11 cellular contexts compared by ENCODE assay signal in the genomic region with DNA sequence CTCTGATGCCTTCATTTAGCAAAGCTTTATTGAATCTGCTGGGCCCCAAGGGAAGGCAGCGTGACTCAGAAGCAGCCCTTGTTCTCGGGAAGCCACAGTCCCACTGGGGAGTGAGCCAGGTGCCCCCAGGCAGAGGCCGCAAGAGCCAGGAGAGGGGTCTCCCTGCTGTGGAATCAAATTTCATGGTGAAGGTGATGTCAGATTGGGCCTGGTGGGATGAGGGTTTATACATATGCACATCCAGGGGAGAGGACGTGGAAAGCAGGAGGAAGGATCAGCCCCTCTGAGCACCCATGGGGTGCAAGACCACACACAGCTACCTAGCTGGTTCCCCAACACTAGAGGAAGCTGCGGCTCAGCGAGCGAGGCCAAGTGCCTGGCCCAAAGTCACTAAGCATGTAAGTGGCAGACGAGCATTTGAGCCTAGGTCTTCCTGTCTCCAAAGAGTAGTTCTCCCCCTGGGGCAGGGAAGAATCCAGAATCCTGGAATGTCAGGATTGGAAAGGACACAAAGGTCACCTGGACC. TPM values are rescaled to one million over a fixed set of nuclear protein-coding genes. Genes with fewer than 3 reads are reported as not detected.
A peak's percentile ranks its signal among the peaks of the same experiment; 100 is the strongest.
DNase-seq lines count a peak whose midpoint lies in the region; ATAC-seq and TF ChIP-seq lines count a peak whose summit lies in the region.
"Had no signal": no experiment of that assay in that cellular context is flagged by ENCODE, and none has a peak within 500 bp of the region (broad histone marks: within the 10 kb centered on the region; RNA-seq: fewer than 3 reads in every experiment).

No MANE protein-coding gene starts in this region.

- H3K4me1 ChIP-seq in A673 (ENCODE audit: insufficient read depth, low read length, poor library complexity, severe bottlenecking) = peaks cover 21% of the 10 kb centered on the region

- H3K27ac ChIP-seq in A673 (ENCODE audit: low read depth, low read length, poor library complexity, severe bottlenecking) = peak overlapping the region; percentile 32
- H3K27ac ChIP-seq: C4-2B had no signal

- H3K36me3 ChIP-seq in A673 (ENCODE audit: insufficient read depth, low read length, poor library complexity, severe bottlenecking) (no peaks in the 10 kb centered on the region), H7 (replicated peaks; ENCODE audit: control insufficient read depth, insufficient read depth, low read length) (no peaks in the 10 kb centered on the region)

- no peak for TF ChIP-seq CTCF in A673 (conservative IDR thresholded peaks at IDR 0.05; ENCODE audit: low read depth, low read length)

- no peaks in the 10 kb centered on the region for H3K27me3 ChIP-seq in A673 (replicated peaks; ENCODE audit: insufficient read depth, low read depth, low read length, poor library complexity)
- no peaks in the 10 kb centered on the region for H3K27me3 ChIP-seq in H7 (ENCODE audit: control insufficient read depth, insufficient read depth, low read length)

- no peak for ATAC-seq in HG02798 (IDR thresholded peaks at IDR 0.05; ENCODE audit: poor library complexity, unreplicated experiment)
- no peak for ATAC-seq in HG03521 (IDR thresholded peaks at IDR 0.05; ENCODE audit: unreplicated experiment)
- ATAC-seq in HG03457 (IDR thresholded peaks at IDR 0.05; ENCODE audit: unreplicated experiment) = no peak

- DNase-seq in A673 (ENCODE audit: low spot score) (peak; percentile 30), H7 (peak; percentile 72), T1000 (lab: John Stamatoyannopoulos, UW) (peak; percentile 87), iris pigment epithelial cell (ENCODE audit: low read depth) (peak; percentile 44), amygdala (lab: John Stamatoyannopoulos, UW) (no peak)
- DNase-seq: NCI-H748 treated with DMSO at 0.1 percent for 48 hours; stimulated activated CD4-positive, alpha-beta T cell treated with anti-CD3 and anti-CD28 coated beads, Interleukin-2, amount 100 ng/mL, for 48 hours had no signal

- no TSS peak for BruUV-seq in A673 (replicated peaks; lab: Mats Ljungman, UMichigan)

- intact Hi-C loops in A673 (cut with micrococcal nuclease; ENCODE audit: unreplicated experiment) = no loop called here

- no peaks in the 10 kb centered on the region for H3K9me3 ChIP-seq in A673 (ENCODE audit: low read depth, low read length, poor library complexity, severe bottlenecking)

- H3K4me3 ChIP-seq in A673 (ENCODE audit: low read depth, low read length, poor library complexity, severe bottlenecking) (no peak overlapping the region), H7 (ENCODE audit: insufficient read depth, low read depth, low read length) (no peak overlapping the region)

- POLR2A ChIA-PET in A673 (lab: Charles Lee; ENCODE audit: low non-redundant PET) = no interaction called here

- CTCF ChIA-PET in A673 (lab: Charles Lee) = no interaction called here

RNA-seq across cellular contexts. Expression of gene SYNGR1, which starts 2.0 kb away (rescaled TPM):
- total RNA-seq in A673 (2021) = 31.7 and 36.7 TPM in 2 replicates
- total RNA-seq in H7 (2014; rRNA removed; shearing (Covaris generic)) = 24.4 and 37.9 TPM in 2 replicates

RNA-seq across cellular contexts. Expression of gene RPL3, which starts 32.3 kb away (rescaled TPM):
- total RNA-seq in A673 (2021) = 1,117 and 1,141 TPM in 2 replicates
- 3,029 and 3,176 TPM in 2 replicates for total RNA-seq in H7 (2014; rRNA removed; shearing (Covaris generic))

RNA-seq across cellular contexts. Expression of gene TAB1, which starts 47.8 kb away (rescaled TPM):
- total RNA-seq in A673 (2021) = 27.0 and 38.2 TPM in 2 replicates
- 27.1 and 33.4 TPM in 2 replicates for total RNA-seq in H7 (2014; rRNA removed; shearing (Covaris generic))

Comparison
In these comparisons a context has a peak if more than half of its experiments do, and no peak if none do; other contexts are left out.
1. DNase-seq: peak in A673 (single experiment), H7 (single experiment), T1000 (single experiment) and iris pigment epithelial cell (single experiment); none in amygdala (0 of 56).